ENCODE assay signal across 26 cellular contexts in genomic region chr9:89848060-89849040, GRCh38.
"Had no signal": no experiment of that assay in that cellular context is flagged by ENCODE, and none has a peak within 500 bp of the region (broad histone marks: within the 10 kb centered on the region; RNA-seq: fewer than 3 reads in every experiment).

No MANE protein-coding gene starts in this region.

- ATAC-seq: activated CD8-positive, alpha-beta T cell treated with anti-CD3 and anti-CD28 coated beads, Interleukin-2, amount 10 ng/mL, durations not matched to agents 7 days and 5 days; esophagus mucosa; mucosa of descending colon had no signal

- H3K27ac ChIP-seq: sigmoid colon, testis, vagina had no signal

- H3K4me1 ChIP-seq: sigmoid colon, testis had no signal

- DNase-seq: activated CD4-positive, alpha-beta T cell treated with anti-CD3 and anti-CD28 coated beads for 1 hour; activated CD4-positive, alpha-beta T cell treated with anti-CD3 and anti-CD28 coated beads, Interleukin-2, amount 50 U/mL, for 1 hour; activated CD8-positive, alpha-beta T cell treated with anti-CD3 and anti-CD28 coated beads, Interleukin-2, amount 10 ng/mL, durations not matched to agents 7 days and 5 days; activated effector memory CD4-positive, alpha-beta T cell treated with anti-CD3 and anti-CD28 coated beads, Interleukin-2, amount 50 U/mL, for 16 hours; activated naive CD4-positive, alpha-beta T cell treated with anti-CD3 and anti-CD28 coated beads, Interleukin-2, amount 50 U/mL, for 16 hours; aorta; caudate nucleus; effector memory CD4-positive, alpha-beta T cell; foreskin melanocyte; immature natural killer cell; kidney glomerular epithelial cell; mucosa of descending colon; nephron progenitor cell; nucleus accumbens; sigmoid colon; stimulated activated CD4-positive, alpha-beta T cell treated with anti-CD3 and anti-CD28 coated beads, Interleukin-2, amount 100 ng/mL, for 48 hours; stimulated activated CD8-positive, alpha-beta memory T cell treated with anti-CD3 and anti-CD28 coated beads, Interleukin-4, amount 100 ng/mL, for 48 hours; stimulated activated naive CD4-positive, alpha-beta T cell; T-helper 1 cell; testis; trophoblast cell had no signal

- H3K4me2 ChIP-seq: smooth muscle cell had no signal

- H3K36me3 ChIP-seq: sigmoid colon, vagina had no signal

- H3K9me3 ChIP-seq: mucosa of descending colon, testis, vagina had no signal

- FAIRE-seq: endothelial cell of umbilical vein, TTC549 had no signal

- H3K4me3 ChIP-seq: mucosa of descending colon, sigmoid colon, smooth muscle cell, testis, vagina had no signal

- H3K27me3 ChIP-seq: sigmoid colon, testis, vagina had no signal
